In genomic region chr6:24919404-24919892, GRCh38 we compare ENCODE assay signal across 7 cellular contexts. TPM values are rescaled to one million over a fixed set of nuclear protein-coding genes. Genes with fewer than 3 reads are reported as not detected.
A peak's percentile ranks its signal among the peaks of the same experiment; 100 is the strongest.
DNase-seq lines count a peak whose midpoint lies in the region; ATAC-seq and TF ChIP-seq lines count a peak whose summit lies in the region.

No MANE protein-coding gene starts in this region.

- H3K36me3 ChIP-seq in OCI-LY1 (ENCODE audit: insufficient read depth, low read length) (no peaks in the 10 kb centered on the region; the same call in 1 of the 2 replicates), neuron (ENCODE audit: insufficient read depth, low read length) (no peaks in the 10 kb centered on the region), ascending aorta (no peaks in the 10 kb centered on the region)

- TF ChIP-seq CTCF in OCI-LY1 (IDR thresholded peaks at IDR 0.05; ENCODE audit: low read length) = no peak
- TF ChIP-seq CTCF in ascending aorta (IDR thresholded peaks at IDR 0.05) = no peak

- peak overlapping the region; percentile 28 for H3K4me2 ChIP-seq in OCI-LY1 (ENCODE audit: low read length)

- ATAC-seq in GM19351 (IDR thresholded peaks at IDR 0.05; ENCODE audit: unreplicated experiment) (peak; percentile 69), HG03103 (IDR thresholded peaks at IDR 0.05; ENCODE audit: low read depth, unreplicated experiment) (peak; percentile 62)

- no peaks in the 10 kb centered on the region for H3K9me2 ChIP-seq in OCI-LY1 (ENCODE audit: low read depth, low read length)

- H3K9me3 ChIP-seq in OCI-LY1 (ENCODE audit: low read length) (no peaks in the 10 kb centered on the region), neuron (ENCODE audit: low read length) (no peaks in the 10 kb centered on the region), ascending aorta (no peaks in the 10 kb centered on the region)

- intact Hi-C loops in ascending aorta (cut with DNase I) = no loop called here

- H3K9ac ChIP-seq in OCI-LY1 (ENCODE audit: low read length) = peak overlapping the region; percentile 15; the same call in 1 of the 2 replicates

- H3K27me3 ChIP-seq in OCI-LY1 (ENCODE audit: insufficient read depth, low read length) (no peaks in the 10 kb centered on the region), neuron (ENCODE audit: insufficient read depth, low read length) (no peaks in the 10 kb centered on the region), ascending aorta (no peaks in the 10 kb centered on the region)

- no peaks in the 10 kb centered on the region for H3F3A ChIP-seq in OCI-LY1 (ENCODE audit: insufficient read depth, low read length)

- H3K4me1 ChIP-seq in OCI-LY1 (ENCODE audit: insufficient read depth, low read length, severe bottlenecking) = peaks cover 40% of the 10 kb centered on the region
- peaks cover 33% of the 10 kb centered on the region for H3K4me1 ChIP-seq in neuron (ENCODE audit: insufficient read depth, low read length)
- no peaks in the 10 kb centered on the region for H3K4me1 ChIP-seq in ascending aorta

- H3K27ac ChIP-seq in OCI-LY1 (ENCODE audit: low read depth, low read length, poor library complexity, severe bottlenecking) (peak overlapping the region; percentile 67), ascending aorta (no peak overlapping the region)

- H4K20me1 ChIP-seq in OCI-LY1 (ENCODE audit: insufficient read depth, low read length) = no peaks in the 10 kb centered on the region

- H3K4me3 ChIP-seq in OCI-LY1 (ENCODE audit: low read depth, low read length, poor library complexity, severe bottlenecking) = peak overlapping the region; percentile 4
- peak overlapping the region; percentile 19 for H3K4me3 ChIP-seq in neuron (ENCODE audit: low read length)
- no peak overlapping the region for H3K4me3 ChIP-seq in ascending aorta

- H3K79me2 ChIP-seq in OCI-LY1 (ENCODE audit: insufficient read depth, low read length) = no peaks in the 10 kb centered on the region

- no peak for DNase-seq in stimulated activated naive CD4-positive, alpha-beta T cell treated with Interleukin-2 at 50 U/mL for 16 hours (lab: John Stamatoyannopoulos, UW)
- no peak for DNase-seq in ascending aorta (ENCODE audit: low spot score in 2 of 2)
- no peak for DNase-seq in NCI-H226

- H2AFZ ChIP-seq in OCI-LY1 (ENCODE audit: low read length) = no peak overlapping the region
- no peak overlapping the region for H2AFZ ChIP-seq in neuron (ENCODE audit: low read depth, low read length)

RNA-seq across cellular contexts. Expression of gene RIPOR2, which starts 16.3 kb away (rescaled TPM):
- 49.0 TPM for total RNA-seq in ascending aorta

Comparison
In these comparisons a context has a peak if more than half of its experiments do, and no peak if none do; other contexts are left out.
1. H3K4me3 ChIP-seq: peak in OCI-LY1 (single experiment) and neuron (single experiment); none in ascending aorta (0 of 2).